Comparison of ENCODE assay signal across 8 cellular contexts in genomic region chr16:50265260-50265659, GRCh38. TPM values are rescaled to one million over a fixed set of nuclear protein-coding genes. Genes with fewer than 3 reads are reported as not detected.
DNase-seq lines count a peak whose midpoint lies in the region; ATAC-seq lines count a peak whose summit lies in the region.

No MANE protein-coding gene starts in this region.

- ATAC-seq in left colon (peak; percentile 53), GM18502 (IDR thresholded peaks at IDR 0.05; ENCODE audit: poor library complexity, unreplicated experiment) (no peak), HG02981 (IDR thresholded peaks at IDR 0.05; ENCODE audit: unreplicated experiment) (no peak)

- peaks cover 50% of the 10 kb centered on the region for H3K36me3 Mint-ChIP-seq in activated CD4-positive, alpha-beta memory T cell treated with anti-CD3 and anti-CD28 coated beads, Interleukin-2, amount 10 ng/mL, durations not matched to agents 7 days and 5 days (ENCODE audit: low read depth)

- H3K9me3 ChIP-seq in MG63: no peaks in the 10 kb centered on the region

- no peaks in the 10 kb centered on the region for H3K9me3 Mint-ChIP-seq in activated CD4-positive, alpha-beta memory T cell treated with anti-CD3 and anti-CD28 coated beads, Interleukin-2, amount 10 ng/mL, durations not matched to agents 7 days and 5 days

- peak overlapping the region; percentile 91 for H3K27ac Mint-ChIP-seq in activated CD4-positive, alpha-beta memory T cell treated with anti-CD3 and anti-CD28 coated beads, Interleukin-2, amount 10 ng/mL, durations not matched to agents 7 days and 5 days

- peak overlapping the region; percentile 62 for H3K4me3 Mint-ChIP-seq in activated CD4-positive, alpha-beta memory T cell treated with anti-CD3 and anti-CD28 coated beads, Interleukin-2, amount 10 ng/mL, durations not matched to agents 7 days and 5 days

- H3K27me3 ChIP-seq in MG63: no peaks in the 10 kb centered on the region

- peaks cover 74% of the 10 kb centered on the region for H3K4me1 Mint-ChIP-seq in activated CD4-positive, alpha-beta memory T cell treated with anti-CD3 and anti-CD28 coated beads, Interleukin-2, amount 10 ng/mL, durations not matched to agents 7 days and 5 days

- no peak overlapping the region for H3K4me3 ChIP-seq in MG63

- no peaks in the 10 kb centered on the region; the same call in 1 of the 2 replicates for H3K36me3 ChIP-seq in MG63

- POLR2A ChIA-PET in activated CD4-positive, alpha-beta memory T cell treated with anti-CD3 and anti-CD28 coated beads, Interleukin-2, amount 10 ng/mL, durations not matched to agents 7 days and 5 days (lab: Charles Lee): interaction anchor here (1.3 to 37.2 kb wide), 5 partner anchors 8 to 73 kb away, joined by 3 to 686 read pairs (median 6); partner anchors contain the start of gene ADCY7

- CTCF ChIA-PET in activated CD4-positive, alpha-beta memory T cell treated with anti-CD3 and anti-CD28 coated beads, Interleukin-2, amount 10 ng/mL, durations not matched to agents 7 days and 5 days (lab: Charles Lee): interaction anchor here (0.8 to 5.5 kb wide), 6 partner anchors 9 to 102 kb away, joined by 3 to 37 read pairs (median 6); no protein-coding TSS in a partner anchor

- no peaks in the 10 kb centered on the region for H3K27me3 Mint-ChIP-seq in activated CD4-positive, alpha-beta memory T cell treated with anti-CD3 and anti-CD28 coated beads, Interleukin-2, amount 10 ng/mL, durations not matched to agents 7 days and 5 days

- intact Hi-C loops in left colon (cut with DNase I, micrococcal nuclease): no loop called here

- DNase-seq in stimulated activated CD4-positive, alpha-beta T cell treated with anti-CD3 and anti-CD28 coated beads, Interleukin-1b, Interleukin-23, amount 100 ng/mL, for 48 hours: peak; percentile 36
- no peak for DNase-seq in stimulated activated CD4-positive, alpha-beta T cell treated with anti-CD3 and anti-CD28 coated beads, Interleukin-2, amount 100 ng/mL, for 24 hours
- DNase-seq in MG63: peak; percentile 28
- peak; percentile 56 for DNase-seq in activated CD4-positive, alpha-beta memory T cell treated with anti-CD3 and anti-CD28 coated beads, Interleukin-2, amount 10 ng/mL, durations not matched to agents 7 days and 5 days
- peak in 1 of 2 donors; percentile 61 for DNase-seq in left colon
- no peak for DNase-seq in NCI-H226

RNA-seq across cellular contexts. Expression of gene ADCY7, which starts 1.1 kb away (rescaled TPM):
- total RNA-seq in MG63 (2014; rRNA removed; shearing (Covaris generic); ENCODE audit: low replicate concordance): 21.5 and 28.0 TPM in 2 replicates
- total RNA-seq in activated CD4-positive, alpha-beta memory T cell treated with anti-CD3 and anti-CD28 coated beads, Interleukin-2, amount 10 ng/mL, durations not matched to agents 7 days and 5 days: 100 to 1,000 TPM; 266 to 270 TPM
- total RNA-seq in left colon: 10 to 100 TPM; 14.2 to 20.8 TPM

Comparison
In these comparisons a context has a peak if more than half of its experiments do, and no peak if none do; other contexts are left out.
1. DNase-seq: peak in stimulated activated CD4-positive, alpha-beta T cell treated with anti-CD3 and anti-CD28 coated beads, Interleukin-1b, Interleukin-23, amount 100 ng/mL, for 48 hours (single experiment), MG63 (single experiment) and activated CD4-positive, alpha-beta memory T cell treated with anti-CD3 and anti-CD28 coated beads, Interleukin-2, amount 10 ng/mL, durations not matched to agents 7 days and 5 days (single experiment); none in stimulated activated CD4-positive, alpha-beta T cell treated with anti-CD3 and anti-CD28 coated beads, Interleukin-2, amount 100 ng/mL, for 24 hours (0 of 2) and NCI-H226 (single experiment).